ENCODE assay signal across 26 cellular contexts in the genomic region with DNA sequence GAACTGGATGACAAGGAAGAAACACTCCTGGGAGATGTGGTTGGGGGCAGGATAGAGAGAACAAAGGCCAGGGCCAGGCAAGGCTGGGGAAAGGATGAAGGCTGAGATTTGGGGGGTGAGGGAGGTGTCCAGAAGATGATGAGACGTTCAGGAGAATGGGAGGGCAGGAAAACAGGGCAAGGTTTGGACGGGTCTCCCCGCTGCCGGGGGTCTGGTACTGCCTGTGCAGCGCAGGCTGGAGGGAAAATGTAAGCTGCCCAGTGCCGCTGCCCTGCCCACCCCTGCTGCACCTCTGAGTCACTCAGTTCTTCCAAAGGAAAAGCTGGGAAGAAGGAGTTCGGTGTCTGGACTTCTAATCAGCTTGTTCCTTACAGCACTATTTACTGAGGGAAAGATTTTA.
"Had no signal": no experiment of that assay in that cellular context is flagged by ENCODE, and none has a peak within 500 bp of the region (broad histone marks: within the 10 kb centered on the region; RNA-seq: fewer than 3 reads in every experiment).

No MANE protein-coding gene starts in this region.

- H3K4me3 Mint-ChIP-seq: activated naive CD8-positive, alpha-beta T cell; mesothelial cell of epicardium; neural crest cell; stimulated activated naive CD8-positive, alpha-beta T cell treated with anti-CD3 and anti-CD28 coated beads, Interleukin-15, Interleukin-2, amounts not matched to agents 100 ng/mL and 50 ng/mL, for 24 hours; type B pancreatic cell had no signal

- H3K27me3 Mint-ChIP-seq: activated naive CD8-positive, alpha-beta T cell; naive B cell; stimulated activated naive CD8-positive, alpha-beta T cell treated with anti-CD3 and anti-CD28 coated beads, Interleukin-15, Interleukin-2, amounts not matched to agents 100 ng/mL and 50 ng/mL, for 24 hours; type B pancreatic cell had no signal

- H3K4me3 ChIP-seq: colonic mucosa, gastrocnemius medialis, thoracic aorta, uterus had no signal

- DNase-seq: activated CD4-positive, alpha-beta T cell treated with anti-CD3 and anti-CD28 coated beads for 4 hours; activated CD4-positive, alpha-beta T cell treated with anti-CD3 and anti-CD28 coated beads, Interleukin-2, amount 50 U/mL, for 48 hours; activated CD8-positive, alpha-beta memory T cell treated with anti-CD3 and anti-CD28 coated beads for 24 hours; activated CD8-positive, alpha-beta memory T cell treated with anti-CD3 and anti-CD28 coated beads, Interleukin-2, amount 50 U/mL, for 4 hours; activated T-cell treated with anti-CD3 and anti-CD28 coated beads, Interleukin-2, amount 50 U/mL, for 48 hours; anterior cingulate cortex; cerebellar nuclear complex; colonic mucosa; effector memory CD4-positive, alpha-beta T cell; erythroblast; gastrocnemius medialis; glutamatergic neuron; mammary epithelial cell; naive B cell; occipital lobe; right cardiac atrium; stimulated activated CD4-positive, alpha-beta T cell treated with anti-CD3 and anti-CD28 coated beads, Interleukin-2, amount 100 ng/mL, for 48 hours; T-helper 1 cell; uterus had no signal

- H3K27me3 ChIP-seq: colonic mucosa, gastrocnemius medialis, uterus had no signal

- H3K27ac Mint-ChIP-seq: activated naive CD8-positive, alpha-beta T cell; activated T-helper 2 cell treated with anti-CD3 and anti-CD28 coated beads, Interferon-gamma antibody, Interleukin-2, Interleukin-4, amounts not matched to agents 10 μg/mL and 5 μg/mL and 100 μg/mL, durations not matched to agents 14 hours and 24 hours and 36 hours; mesothelial cell of epicardium; stimulated activated naive CD8-positive, alpha-beta T cell treated with anti-CD3 and anti-CD28 coated beads, Interleukin-15, Interleukin-2, amounts not matched to agents 100 ng/mL and 50 ng/mL, for 24 hours; type B pancreatic cell had no signal

- H3K4me1 Mint-ChIP-seq: mesothelial cell of epicardium, neural crest cell had no signal

- H3K27ac ChIP-seq: colonic mucosa, gastrocnemius medialis, thoracic aorta, uterus had no signal

- H3K4me1 ChIP-seq: colonic mucosa, uterus had no signal

- H3K9me3 Mint-ChIP-seq: activated T-helper 2 cell treated with anti-CD3 and anti-CD28 coated beads, Interferon-gamma antibody, Interleukin-2, Interleukin-4, amounts not matched to agents 10 μg/mL and 5 μg/mL and 100 μg/mL, durations not matched to agents 14 hours and 24 hours and 36 hours; naive B cell had no signal

- H3K36me3 ChIP-seq: colonic mucosa, uterus had no signal

- H3K9me3 ChIP-seq: colonic mucosa, gastrocnemius medialis, thoracic aorta, uterus had no signal

- ATAC-seq: gastrocnemius medialis, right cardiac atrium had no signal
